Comparison of ENCODE assay signal across 1 cellular context in the genomic region with DNA sequence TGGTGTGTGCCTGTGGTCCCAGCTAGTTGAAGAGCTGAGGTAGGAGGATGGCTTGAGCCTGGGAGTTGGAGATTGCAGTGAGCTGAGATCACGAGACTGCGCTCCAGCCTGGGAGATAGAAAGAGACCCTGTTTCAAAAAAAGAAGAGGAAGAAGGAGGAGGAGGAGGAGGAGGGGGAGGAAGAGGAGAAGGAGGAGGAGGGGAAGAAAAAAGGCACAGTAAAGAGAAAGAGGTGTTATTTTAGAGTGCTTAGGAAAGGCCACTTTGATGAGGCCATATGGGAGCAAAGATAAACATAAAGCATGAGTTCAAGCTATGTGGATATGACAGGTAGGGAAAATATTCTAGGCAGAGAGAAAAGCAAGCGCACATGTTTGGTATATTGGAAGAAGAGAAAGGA.
TF ChIP-seq lines count a peak whose summit lies in the region.

No MANE protein-coding gene starts in this region.

TF ChIP-seq in K562, 482 proteins besides CTCF, POLR2A, EP300 and RAD21 (continued from another document):
- TF ChIP-seq, protein P1, sequence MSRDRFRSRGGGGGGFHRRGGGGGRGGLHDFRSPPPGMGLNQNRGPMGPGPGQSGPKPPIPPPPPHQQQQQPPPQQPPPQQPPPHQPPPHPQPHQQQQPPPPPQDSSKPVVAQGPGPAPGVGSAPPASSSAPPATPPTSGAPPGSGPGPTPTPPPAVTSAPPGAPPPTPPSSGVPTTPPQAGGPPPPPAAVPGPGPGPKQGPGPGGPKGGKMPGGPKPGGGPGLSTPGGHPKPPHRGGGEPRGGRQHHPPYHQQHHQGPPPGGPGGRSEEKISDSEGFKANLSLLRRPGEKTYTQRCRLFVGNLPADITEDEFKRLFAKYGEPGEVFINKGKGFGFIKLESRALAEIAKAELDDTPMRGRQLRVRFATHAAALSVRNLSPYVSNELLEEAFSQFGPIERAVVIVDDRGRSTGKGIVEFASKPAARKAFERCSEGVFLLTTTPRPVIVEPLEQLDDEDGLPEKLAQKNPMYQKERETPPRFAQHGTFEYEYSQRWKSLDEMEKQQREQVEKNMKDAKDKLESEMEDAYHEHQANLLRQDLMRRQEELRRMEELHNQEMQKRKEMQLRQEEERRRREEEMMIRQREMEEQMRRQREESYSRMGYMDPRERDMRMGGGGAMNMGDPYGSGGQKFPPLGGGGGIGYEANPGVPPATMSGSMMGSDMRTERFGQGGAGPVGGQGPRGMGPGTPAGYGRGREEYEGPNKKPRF (IDR thresholded peaks at IDR 0.05; ENCODE audit: low read depth, low read length), result no peak
- TF ChIP-seq ETV6 (IDR thresholded peaks at IDR 0.05; ENCODE audit: borderline replicate concordance in 1 of 2, low read depth in 2 of 2, low read length in 1 of 2), result no peak
- no peak for TF ChIP-seq ETV6 (CRISPR knock-in tag; IDR thresholded peaks at IDR 0.05; ENCODE audit: borderline replicate concordance)
- TF ChIP-seq ZNF197 (CRISPR knock-in tag; IDR thresholded peaks at IDR 0.05; ENCODE audit: low read depth), result no peak
- peak; percentile 23; the same call in 1 of the 2 replicates for TF ChIP-seq TAL1 (IDR thresholded peaks at IDR 0.05)
- TF ChIP-seq DPF2 (IDR thresholded peaks at IDR 0.05), result 0 out of 2 replicates have a peak, but pooled peaks have one; percentile 32
- no peak for TF ChIP-seq HMG20A (CRISPR knock-in tag; conservative IDR thresholded peaks at IDR 0.05)
- peak; percentile 88; the same call in 1 of the 2 replicates for TF ChIP-seq ZNF263 (CRISPR knock-in tag; IDR thresholded peaks at IDR 0.05; ENCODE audit: borderline replicate concordance)
- no peak for TF ChIP-seq NONO (IDR thresholded peaks at IDR 0.05; ENCODE audit: low read depth in 2 of 2, low read length in 1 of 2)
- TF ChIP-seq, protein P2, sequence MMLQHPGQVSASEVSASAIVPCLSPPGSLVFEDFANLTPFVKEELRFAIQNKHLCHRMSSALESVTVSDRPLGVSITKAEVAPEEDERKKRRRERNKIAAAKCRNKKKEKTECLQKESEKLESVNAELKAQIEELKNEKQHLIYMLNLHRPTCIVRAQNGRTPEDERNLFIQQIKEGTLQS (IDR thresholded peaks at IDR 0.05), result no peak
- TF ChIP-seq, protein P2 (CRISPR knock-in tag; conservative IDR thresholded peaks at IDR 0.05), result no peak
- TF ChIP-seq, protein P3, sequence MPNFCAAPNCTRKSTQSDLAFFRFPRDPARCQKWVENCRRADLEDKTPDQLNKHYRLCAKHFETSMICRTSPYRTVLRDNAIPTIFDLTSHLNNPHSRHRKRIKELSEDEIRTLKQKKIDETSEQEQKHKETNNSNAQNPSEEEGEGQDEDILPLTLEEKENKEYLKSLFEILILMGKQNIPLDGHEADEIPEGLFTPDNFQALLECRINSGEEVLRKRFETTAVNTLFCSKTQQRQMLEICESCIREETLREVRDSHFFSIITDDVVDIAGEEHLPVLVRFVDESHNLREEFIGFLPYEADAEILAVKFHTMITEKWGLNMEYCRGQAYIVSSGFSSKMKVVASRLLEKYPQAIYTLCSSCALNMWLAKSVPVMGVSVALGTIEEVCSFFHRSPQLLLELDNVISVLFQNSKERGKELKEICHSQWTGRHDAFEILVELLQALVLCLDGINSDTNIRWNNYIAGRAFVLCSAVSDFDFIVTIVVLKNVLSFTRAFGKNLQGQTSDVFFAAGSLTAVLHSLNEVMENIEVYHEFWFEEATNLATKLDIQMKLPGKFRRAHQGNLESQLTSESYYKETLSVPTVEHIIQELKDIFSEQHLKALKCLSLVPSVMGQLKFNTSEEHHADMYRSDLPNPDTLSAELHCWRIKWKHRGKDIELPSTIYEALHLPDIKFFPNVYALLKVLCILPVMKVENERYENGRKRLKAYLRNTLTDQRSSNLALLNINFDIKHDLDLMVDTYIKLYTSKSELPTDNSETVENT (CRISPR knock-in tag; IDR thresholded peaks at IDR 0.05), result no peak
- TF ChIP-seq PHTF2 (CRISPR knock-in tag; IDR thresholded peaks at IDR 0.05), result no peak
- TF ChIP-seq ZNF232 (CRISPR knock-in tag; IDR thresholded peaks at IDR 0.05), result no peak
- TF ChIP-seq, protein P4, sequence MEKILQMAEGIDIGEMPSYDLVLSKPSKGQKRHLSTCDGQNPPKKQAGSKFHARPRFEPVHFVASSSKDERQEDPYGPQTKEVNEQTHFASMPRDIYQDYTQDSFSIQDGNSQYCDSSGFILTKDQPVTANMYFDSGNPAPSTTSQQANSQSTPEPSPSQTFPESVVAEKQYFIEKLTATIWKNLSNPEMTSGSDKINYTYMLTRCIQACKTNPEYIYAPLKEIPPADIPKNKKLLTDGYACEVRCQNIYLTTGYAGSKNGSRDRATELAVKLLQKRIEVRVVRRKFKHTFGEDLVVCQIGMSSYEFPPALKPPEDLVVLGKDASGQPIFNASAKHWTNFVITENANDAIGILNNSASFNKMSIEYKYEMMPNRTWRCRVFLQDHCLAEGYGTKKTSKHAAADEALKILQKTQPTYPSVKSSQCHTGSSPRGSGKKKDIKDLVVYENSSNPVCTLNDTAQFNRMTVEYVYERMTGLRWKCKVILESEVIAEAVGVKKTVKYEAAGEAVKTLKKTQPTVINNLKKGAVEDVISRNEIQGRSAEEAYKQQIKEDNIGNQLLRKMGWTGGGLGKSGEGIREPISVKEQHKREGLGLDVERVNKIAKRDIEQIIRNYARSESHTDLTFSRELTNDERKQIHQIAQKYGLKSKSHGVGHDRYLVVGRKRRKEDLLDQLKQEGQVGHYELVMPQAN (IDR thresholded peaks at IDR 0.05; ENCODE audit: borderline replicate concordance), result no peak
- TF ChIP-seq BHLHE40 (IDR thresholded peaks at IDR 0.05; ENCODE audit: low read length), result 0 out of 2 replicates have a peak, but pooled peaks have one; percentile 21
- TF ChIP-seq MTA2 (IDR thresholded peaks at IDR 0.05; ENCODE audit: low read depth), result peak; percentile 23
